Comparison of ENCODE assay signal across 1 cellular context in the genomic region with DNA sequence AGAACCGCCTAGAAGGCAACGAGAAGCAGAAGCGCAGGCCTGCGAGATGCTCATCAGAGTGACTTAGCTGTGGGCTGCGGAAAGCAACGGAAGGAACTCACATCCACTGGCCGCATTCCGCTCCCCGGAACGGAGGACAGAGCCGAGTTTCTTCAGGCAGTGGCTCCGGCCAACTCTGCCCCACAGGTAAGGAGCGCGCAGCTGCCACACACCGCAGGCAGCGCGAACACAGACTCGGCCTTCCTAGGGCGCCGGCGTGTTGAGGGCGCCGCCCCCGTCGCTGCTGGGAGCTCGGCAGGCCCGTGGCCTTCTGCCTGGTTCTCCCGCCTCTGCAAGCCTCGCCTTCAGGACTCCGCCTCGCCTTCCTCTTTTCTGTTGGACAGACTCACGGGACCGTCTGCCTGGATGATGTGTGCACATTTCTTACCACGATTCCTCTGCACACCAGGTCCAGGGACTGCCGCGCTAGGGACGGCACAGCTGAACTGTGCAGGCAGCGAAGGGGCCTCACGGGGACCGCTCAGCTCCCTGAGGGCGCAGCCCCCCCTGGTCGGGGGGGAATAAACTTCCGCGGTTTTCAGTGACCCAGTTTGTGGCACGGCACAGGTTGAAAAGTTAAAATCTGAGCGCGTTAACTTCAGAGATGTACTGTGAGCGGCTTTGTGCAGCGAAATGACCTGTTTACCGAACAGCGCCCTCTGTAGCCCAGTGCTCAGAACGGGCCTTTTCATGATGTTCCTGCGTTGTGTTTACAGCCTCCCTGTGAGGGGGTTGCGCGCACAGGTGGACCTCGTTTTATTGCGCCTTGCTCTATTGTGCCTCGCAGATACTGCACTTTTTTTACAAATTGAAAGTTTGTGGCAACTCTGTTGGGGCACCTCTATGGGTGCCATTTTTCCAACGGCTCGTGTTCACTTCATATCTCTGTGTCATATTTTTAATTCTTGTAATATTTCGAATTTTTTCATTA.
TF ChIP-seq lines count a peak whose summit lies in the region.

No MANE protein-coding gene starts in this region.

TF ChIP-seq in HepG2, 621 proteins besides CTCF, POLR2A, EP300 and RAD21 (continued from another document and continues in another):
- TF ChIP-seq ZNF687 (CRISPR knock-in tag; IDR thresholded peaks at IDR 0.05) (peak; percentile 98), ZNF674 (CRISPR knock-in tag; IDR thresholded peaks at IDR 0.05; ENCODE audit: low read depth) (no peak), ZNF274 (CRISPR knock-in tag; IDR thresholded peaks at IDR 0.05) (peak; percentile 85), NCOR1 (IDR thresholded peaks at IDR 0.05; ENCODE audit: borderline replicate concordance, low read length) (no peak), ZNF737 (CRISPR knock-in tag; IDR thresholded peaks at IDR 0.05; ENCODE audit: borderline replicate concordance) (0 out of 2 replicates have a peak, but pooled peaks have one; percentile 60), CAMTA2 (CRISPR knock-in tag; IDR thresholded peaks at IDR 0.05; ENCODE audit: borderline replicate concordance) (peak; percentile 60; the same call in 1 of the 2 replicates), U2AF2 (IDR thresholded peaks at IDR 0.05; ENCODE audit: low read depth, low read length) (no peak), KMT2B (CRISPR knock-in tag; IDR thresholded peaks at IDR 0.05) (0 out of 2 replicates have a peak, but pooled peaks have one; percentile 25), ZNF788 (CRISPR knock-in tag; IDR thresholded peaks at IDR 0.05; ENCODE audit: borderline replicate concordance) (peak; percentile 85; the same call in 1 of the 2 replicates), ZBTB44 (CRISPR knock-in tag; IDR thresholded peaks at IDR 0.05) (no peak), BCL6 (CRISPR knock-in tag; IDR thresholded peaks at IDR 0.05) (no peak), TFDP2 (CRISPR knock-in tag; IDR thresholded peaks at IDR 0.05) (peak; percentile 79), SYNCRIP (IDR thresholded peaks at IDR 0.05; ENCODE audit: insufficient read depth, low read depth, low read length) (no peak), REPIN1 (CRISPR knock-in tag; IDR thresholded peaks at IDR 0.05; ENCODE audit: borderline replicate concordance, low read depth) (0 out of 2 replicates have a peak, but pooled peaks have one; percentile 21), MBNL3 (CRISPR knock-in tag; conservative IDR thresholded peaks at IDR 0.05) (no peak), SIN3B (IDR thresholded peaks at IDR 0.05; ENCODE audit: low read length) (no peak), ZNF644 (CRISPR knock-in tag; IDR thresholded peaks at IDR 0.05; ENCODE audit: low read depth) (no peak), ZNF496 (CRISPR knock-in tag; IDR thresholded peaks at IDR 0.05; ENCODE audit: insufficient replicate concordance) (no peak), TP53 (CRISPR knock-in tag; conservative IDR thresholded peaks at IDR 0.05) (peak; percentile 73), CREB1 (IDR thresholded peaks at IDR 0.05) (no peak), CREB1 (CRISPR knock-in tag; IDR thresholded peaks at IDR 0.05) (no peak), NONO (IDR thresholded peaks at IDR 0.05) (no peak), NONO (CRISPR knock-in tag; conservative IDR thresholded peaks at IDR 0.05) (peak; percentile 54), ARNTL (CRISPR knock-in tag; IDR thresholded peaks at IDR 0.05) (no peak), ZBTB3 (CRISPR knock-in tag; IDR thresholded peaks at IDR 0.05; ENCODE audit: borderline replicate concordance, low read depth) (peak; percentile 30; the same call in 1 of the 2 replicates), ZNF17 (CRISPR knock-in tag; IDR thresholded peaks at IDR 0.05) (no peak), HHEX (CRISPR knock-in tag; IDR thresholded peaks at IDR 0.05) (no peak), ZBTB14 (CRISPR knock-in tag; IDR thresholded peaks at IDR 0.05) (0 out of 2 replicates have a peak, but pooled peaks have one; percentile 35), ZNF225 (CRISPR knock-in tag; IDR thresholded peaks at IDR 0.05) (peak; percentile 89), SMYD3 (CRISPR knock-in tag; IDR thresholded peaks at IDR 0.05) (0 out of 2 replicates have a peak, but pooled peaks have one; percentile 71), IKZF4 (CRISPR knock-in tag; IDR thresholded peaks at IDR 0.05; ENCODE audit: borderline replicate concordance, low read depth, not compliant biosample characterization) (no peak)
- TF ChIP-seq, protein P1, sequence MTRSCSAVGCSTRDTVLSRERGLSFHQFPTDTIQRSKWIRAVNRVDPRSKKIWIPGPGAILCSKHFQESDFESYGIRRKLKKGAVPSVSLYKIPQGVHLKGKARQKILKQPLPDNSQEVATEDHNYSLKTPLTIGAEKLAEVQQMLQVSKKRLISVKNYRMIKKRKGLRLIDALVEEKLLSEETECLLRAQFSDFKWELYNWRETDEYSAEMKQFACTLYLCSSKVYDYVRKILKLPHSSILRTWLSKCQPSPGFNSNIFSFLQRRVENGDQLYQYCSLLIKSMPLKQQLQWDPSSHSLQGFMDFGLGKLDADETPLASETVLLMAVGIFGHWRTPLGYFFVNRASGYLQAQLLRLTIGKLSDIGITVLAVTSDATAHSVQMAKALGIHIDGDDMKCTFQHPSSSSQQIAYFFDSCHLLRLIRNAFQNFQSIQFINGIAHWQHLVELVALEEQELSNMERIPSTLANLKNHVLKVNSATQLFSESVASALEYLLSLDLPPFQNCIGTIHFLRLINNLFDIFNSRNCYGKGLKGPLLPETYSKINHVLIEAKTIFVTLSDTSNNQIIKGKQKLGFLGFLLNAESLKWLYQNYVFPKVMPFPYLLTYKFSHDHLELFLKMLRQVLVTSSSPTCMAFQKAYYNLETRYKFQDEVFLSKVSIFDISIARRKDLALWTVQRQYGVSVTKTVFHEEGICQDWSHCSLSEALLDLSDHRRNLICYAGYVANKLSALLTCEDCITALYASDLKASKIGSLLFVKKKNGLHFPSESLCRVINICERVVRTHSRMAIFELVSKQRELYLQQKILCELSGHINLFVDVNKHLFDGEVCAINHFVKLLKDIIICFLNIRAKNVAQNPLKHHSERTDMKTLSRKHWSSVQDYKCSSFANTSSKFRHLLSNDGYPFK (CRISPR knock-in tag; IDR thresholded peaks at IDR 0.05; ENCODE audit: borderline replicate concordance): peak; percentile 71; the same call in 1 of the 2 replicates
- TF ChIP-seq, protein P2, sequence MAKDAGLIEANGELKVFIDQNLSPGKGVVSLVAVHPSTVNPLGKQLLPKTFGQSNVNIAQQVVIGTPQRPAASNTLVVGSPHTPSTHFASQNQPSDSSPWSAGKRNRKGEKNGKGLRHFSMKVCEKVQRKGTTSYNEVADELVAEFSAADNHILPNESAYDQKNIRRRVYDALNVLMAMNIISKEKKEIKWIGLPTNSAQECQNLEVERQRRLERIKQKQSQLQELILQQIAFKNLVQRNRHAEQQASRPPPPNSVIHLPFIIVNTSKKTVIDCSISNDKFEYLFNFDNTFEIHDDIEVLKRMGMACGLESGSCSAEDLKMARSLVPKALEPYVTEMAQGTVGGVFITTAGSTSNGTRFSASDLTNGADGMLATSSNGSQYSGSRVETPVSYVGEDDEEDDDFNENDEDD (CRISPR knock-in tag; IDR thresholded peaks at IDR 0.05; ENCODE audit: borderline replicate concordance): peak; percentile 77; the same call in 1 of the 2 replicates
- TF ChIP-seq, protein P3, sequence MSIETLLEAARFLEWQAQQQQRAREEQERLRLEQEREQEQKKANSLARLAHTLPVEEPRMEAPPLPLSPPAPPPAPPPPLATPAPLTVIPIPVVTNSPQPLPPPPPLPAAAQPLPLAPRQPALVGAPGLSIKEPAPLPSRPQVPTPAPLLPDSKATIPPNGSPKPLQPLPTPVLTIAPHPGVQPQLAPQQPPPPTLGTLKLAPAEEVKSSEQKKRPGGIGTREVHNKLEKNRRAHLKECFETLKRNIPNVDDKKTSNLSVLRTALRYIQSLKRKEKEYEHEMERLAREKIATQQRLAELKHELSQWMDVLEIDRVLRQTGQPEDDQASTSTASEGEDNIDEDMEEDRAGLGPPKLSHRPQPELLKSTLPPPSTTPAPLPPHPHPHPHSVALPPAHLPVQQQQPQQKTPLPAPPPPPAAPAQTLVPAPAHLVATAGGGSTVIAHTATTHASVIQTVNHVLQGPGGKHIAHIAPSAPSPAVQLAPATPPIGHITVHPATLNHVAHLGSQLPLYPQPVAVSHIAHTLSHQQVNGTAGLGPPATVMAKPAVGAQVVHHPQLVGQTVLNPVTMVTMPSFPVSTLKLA (IDR thresholded peaks at IDR 0.05): no peak
- TF ChIP-seq, protein P4, sequence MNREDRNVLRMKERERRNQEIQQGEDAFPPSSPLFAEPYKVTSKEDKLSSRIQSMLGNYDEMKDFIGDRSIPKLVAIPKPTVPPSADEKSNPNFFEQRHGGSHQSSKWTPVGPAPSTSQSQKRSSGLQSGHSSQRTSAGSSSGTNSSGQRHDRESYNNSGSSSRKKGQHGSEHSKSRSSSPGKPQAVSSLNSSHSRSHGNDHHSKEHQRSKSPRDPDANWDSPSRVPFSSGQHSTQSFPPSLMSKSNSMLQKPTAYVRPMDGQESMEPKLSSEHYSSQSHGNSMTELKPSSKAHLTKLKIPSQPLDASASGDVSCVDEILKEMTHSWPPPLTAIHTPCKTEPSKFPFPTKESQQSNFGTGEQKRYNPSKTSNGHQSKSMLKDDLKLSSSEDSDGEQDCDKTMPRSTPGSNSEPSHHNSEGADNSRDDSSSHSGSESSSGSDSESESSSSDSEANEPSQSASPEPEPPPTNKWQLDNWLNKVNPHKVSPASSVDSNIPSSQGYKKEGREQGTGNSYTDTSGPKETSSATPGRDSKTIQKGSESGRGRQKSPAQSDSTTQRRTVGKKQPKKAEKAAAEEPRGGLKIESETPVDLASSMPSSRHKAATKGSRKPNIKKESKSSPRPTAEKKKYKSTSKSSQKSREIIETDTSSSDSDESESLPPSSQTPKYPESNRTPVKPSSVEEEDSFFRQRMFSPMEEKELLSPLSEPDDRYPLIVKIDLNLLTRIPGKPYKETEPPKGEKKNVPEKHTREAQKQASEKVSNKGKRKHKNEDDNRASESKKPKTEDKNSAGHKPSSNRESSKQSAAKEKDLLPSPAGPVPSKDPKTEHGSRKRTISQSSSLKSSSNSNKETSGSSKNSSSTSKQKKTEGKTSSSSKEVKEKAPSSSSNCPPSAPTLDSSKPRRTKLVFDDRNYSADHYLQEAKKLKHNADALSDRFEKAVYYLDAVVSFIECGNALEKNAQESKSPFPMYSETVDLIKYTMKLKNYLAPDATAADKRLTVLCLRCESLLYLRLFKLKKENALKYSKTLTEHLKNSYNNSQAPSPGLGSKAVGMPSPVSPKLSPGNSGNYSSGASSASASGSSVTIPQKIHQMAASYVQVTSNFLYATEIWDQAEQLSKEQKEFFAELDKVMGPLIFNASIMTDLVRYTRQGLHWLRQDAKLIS (CRISPR knock-in tag; IDR thresholded peaks at IDR 0.05): no peak
